Comparison of ENCODE assay signal across 14 cellular contexts in the genomic region with DNA sequence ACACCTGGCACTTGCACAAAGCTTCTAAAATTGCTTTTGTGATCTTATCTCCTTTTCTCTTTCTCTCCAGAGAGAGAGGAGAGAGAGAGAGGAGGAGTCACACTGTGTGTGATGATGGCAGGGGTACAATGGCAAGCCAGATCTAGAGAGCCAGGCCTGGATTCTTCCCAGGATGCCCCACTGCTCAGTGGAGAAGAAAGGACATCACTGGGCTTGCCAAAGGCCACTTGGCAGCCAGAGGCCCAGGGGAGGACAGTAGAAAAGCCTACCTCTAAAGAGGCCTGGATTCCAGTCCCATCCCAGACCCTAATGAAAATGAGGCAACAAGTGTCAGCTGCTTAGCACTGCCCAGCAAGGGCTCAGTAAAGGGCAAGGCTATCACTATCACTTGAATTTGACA. TPM values are rescaled to one million over a fixed set of nuclear protein-coding genes. Genes with fewer than 3 reads are reported as not detected.
A peak's percentile ranks its signal among the peaks of the same experiment; 100 is the strongest.
DNase-seq lines count a peak whose midpoint lies in the region; ATAC-seq and TF ChIP-seq lines count a peak whose summit lies in the region.
"Had no signal": no experiment of that assay in that cellular context is flagged by ENCODE, and none has a peak within 500 bp of the region (broad histone marks: within the 10 kb centered on the region; RNA-seq: fewer than 3 reads in every experiment).

No MANE protein-coding gene starts in this region.

- H3K23ac ChIP-seq in IMR-90 (ENCODE audit: low read depth, low read length): no peak overlapping the region

- no peaks in the 10 kb centered on the region for H3K27me3 Mint-ChIP-seq in activated CD4-positive, alpha-beta memory T cell treated with anti-CD3 and anti-CD28 coated beads for 36 hours
- no peaks in the 10 kb centered on the region for H3K27me3 Mint-ChIP-seq in activated T-helper 2 cell treated with anti-CD3 and anti-CD28 coated beads, Interferon-gamma antibody, Interleukin-2, Interleukin-4, amounts not matched to agents 10 μg/mL and 5 μg/mL and 100 μg/mL, durations not matched to agents 14 hours and 24 hours and 36 hours (ENCODE audit: low read depth)
- H3K27me3 Mint-ChIP-seq: stimulated activated naive CD8-positive, alpha-beta T cell treated with anti-CD3 and anti-CD28 coated beads, Interleukin-15, amount 100 ng/mL, for 72 hours had no signal

- peaks cover 12% of the 10 kb centered on the region for H3K4me1 Mint-ChIP-seq in activated CD4-positive, alpha-beta memory T cell treated with anti-CD3 and anti-CD28 coated beads for 36 hours (ENCODE audit: low read depth)
- H3K4me1 Mint-ChIP-seq in activated T-helper 2 cell treated with anti-CD3 and anti-CD28 coated beads, Interferon-gamma antibody, Interleukin-2, Interleukin-4, amounts not matched to agents 10 μg/mL and 5 μg/mL and 100 μg/mL, durations not matched to agents 14 hours and 24 hours and 36 hours (ENCODE audit: low read depth): peaks cover 10% of the 10 kb centered on the region

- DNase-seq in IMR-90: no peak
- peak; percentile 20 for DNase-seq in pons (ENCODE audit: low spot score)
- no peak for DNase-seq in activated CD4-positive, alpha-beta memory T cell treated with anti-CD3 and anti-CD28 coated beads for 36 hours
- DNase-seq in activated T-helper 2 cell treated with anti-CD3 and anti-CD28 coated beads, Interferon-gamma antibody, Interleukin-2, Interleukin-4, amounts not matched to agents 10 μg/mL and 5 μg/mL and 100 μg/mL, durations not matched to agents 14 hours and 24 hours and 36 hours (ENCODE audit: low spot score): no peak
- DNase-seq: glutamatergic neuron; MG63; NCI-H2029 treated with DMSO at 0.1 percent for 48 hours; ovary; stimulated activated naive CD8-positive, alpha-beta T cell treated with anti-CD3 and anti-CD28 coated beads, Interleukin-15, amount 100 ng/mL, for 72 hours had no signal

- peaks cover 45% of the 10 kb centered on the region for H3K36me3 ChIP-seq in IMR-90 (ENCODE audit: control insufficient read depth, insufficient read depth, low read length)
- H3K36me3 ChIP-seq: ovary had no signal

- H2BK20ac ChIP-seq in IMR-90 (ENCODE audit: low read depth, low read length): no peak overlapping the region

- H4K91ac ChIP-seq in IMR-90 (ENCODE audit: insufficient read depth, low read depth, low read length): no peak overlapping the region

- BruUV-seq in IMR-90 (replicated peaks; lab: Mats Ljungman, UMichigan): no TSS peak

- no peak overlapping the region for H4K8ac ChIP-seq in IMR-90 (ENCODE audit: low read depth in 2 of 2, low read length in 2 of 2)

- H2AFZ ChIP-seq in IMR-90 (replicated peaks; ENCODE audit: low read length, poor library complexity): no peak overlapping the region

- POLR2A ChIA-PET in IMR-90 (lab: Charles Lee; ENCODE audit: unreplicated experiment): no interaction called here
- POLR2A ChIA-PET in activated CD4-positive, alpha-beta memory T cell treated with anti-CD3 and anti-CD28 coated beads for 36 hours (lab: Charles Lee): no interaction called here

- H2BK15ac ChIP-seq in IMR-90 (ENCODE audit: low read depth, low read length): no peak overlapping the region

- H2BK5ac ChIP-seq in IMR-90 (ENCODE audit: low read depth, low read length, poor library complexity, severe bottlenecking): no peak overlapping the region

- no peak overlapping the region for H2AK5ac ChIP-seq in IMR-90 (ENCODE audit: low read depth, low read length)

- H3K27ac ChIP-seq in IMR-90 (ENCODE audit: insufficient read depth, low read length): no peak overlapping the region
- H3K27ac ChIP-seq: epithelial cell of prostate, ovary had no signal

- no peak overlapping the region for H3K56ac ChIP-seq in IMR-90 (ENCODE audit: extremely low read depth, insufficient read depth, low read length)

- H2BK120ac ChIP-seq in IMR-90 (ENCODE audit: low read depth, low read length): no peak overlapping the region

- TF ChIP-seq CTCF in IMR-90 (conservative IDR thresholded peaks at IDR 0.05; ENCODE audit: low read depth, low read length): no peak

- no peak overlapping the region for H3K4me2 ChIP-seq in IMR-90 (ENCODE audit: low read depth, low read length)

- H3K36me3 Mint-ChIP-seq in activated CD4-positive, alpha-beta memory T cell treated with anti-CD3 and anti-CD28 coated beads for 36 hours: peaks cover 51% of the 10 kb centered on the region
- H3K36me3 Mint-ChIP-seq in activated T-helper 2 cell treated with anti-CD3 and anti-CD28 coated beads, Interferon-gamma antibody, Interleukin-2, Interleukin-4, amounts not matched to agents 10 μg/mL and 5 μg/mL and 100 μg/mL, durations not matched to agents 14 hours and 24 hours and 36 hours (ENCODE audit: low read depth): peaks cover 63% of the 10 kb centered on the region

- 0 out of 2 replicates have a peak, but pooled peaks cover 2% of the 10 kb centered on the region for H4K20me1 ChIP-seq in IMR-90 (ENCODE audit: insufficient read depth, low read length)

- intact Hi-C loops in IMR-90 (cut with micrococcal nuclease): loop anchor here (5.0 kb wide), 1 partner anchor 346 kb away; no protein-coding TSS in a partner anchor
- intact Hi-C loops in activated CD4-positive, alpha-beta memory T cell treated with anti-CD3 and anti-CD28 coated beads for 36 hours (cut with micrococcal nuclease): loop anchor here (10.0 kb wide), 1 partner anchor 393 kb away; no protein-coding TSS in a partner anchor
- intact Hi-C loops in activated T-helper 2 cell treated with anti-CD3 and anti-CD28 coated beads, Interferon-gamma antibody, Interleukin-2, Interleukin-4, amounts not matched to agents 10 μg/mL and 5 μg/mL and 100 μg/mL, durations not matched to agents 14 hours and 24 hours and 36 hours (cut with micrococcal nuclease): loop anchor here (10.0 kb wide), 1 partner anchor 193 kb away; no protein-coding TSS in a partner anchor

- peak overlapping the region; percentile 38 for H2AK9ac ChIP-seq in IMR-90 (replicated peaks; ENCODE audit: low read depth, low read length, poor library complexity)

- H3K9me3 Mint-ChIP-seq in activated CD4-positive, alpha-beta memory T cell treated with anti-CD3 and anti-CD28 coated beads for 36 hours: no peaks in the 10 kb centered on the region
- H3K9me3 Mint-ChIP-seq in activated T-helper 2 cell treated with anti-CD3 and anti-CD28 coated beads, Interferon-gamma antibody, Interleukin-2, Interleukin-4, amounts not matched to agents 10 μg/mL and 5 μg/mL and 100 μg/mL, durations not matched to agents 14 hours and 24 hours and 36 hours: no peaks in the 10 kb centered on the region
- H3K9me3 Mint-ChIP-seq: stimulated activated naive CD8-positive, alpha-beta T cell treated with anti-CD3 and anti-CD28 coated beads, Interleukin-15, amount 100 ng/mL, for 72 hours; T-helper 1 cell treated with Interleukin-12 subunit alpha and Interleukin-12 subunit beta and Interleukin-4 antibody, amounts not matched to agents 30 μg/mL and 1 μg/mL, for 36 hours had no signal

- H3K9ac ChIP-seq in IMR-90 (ENCODE audit: low read depth, low read length): no peak overlapping the region

- no peak overlapping the region for H3K14ac ChIP-seq in IMR-90 (replicated peaks; ENCODE audit: low read depth, low read length)

- peaks cover 0 to 11% of the 10 kb centered on the region in 2 experiments; a peak in 2 of 4 replicates for H3K79me1 ChIP-seq in IMR-90 (ENCODE audit: low read depth in 1 of 2, low read length in 2 of 2)

- no peaks in the 10 kb centered on the region for H3K9me1 ChIP-seq in IMR-90 (ENCODE audit: insufficient read depth, low read length)

- no peak for TF ChIP-seq RAD21 in IMR-90 (IDR thresholded peaks at IDR 0.05; ENCODE audit: low read length)

- ATAC-seq in GM19023 (IDR thresholded peaks at IDR 0.05; ENCODE audit: unreplicated experiment): peak; percentile 27
- peak; percentile 7 for ATAC-seq in HG02623 (IDR thresholded peaks at IDR 0.05; ENCODE audit: unreplicated experiment)
- no peak for ATAC-seq in IMR-90 (ENCODE audit: low read depth)
- no peak for ATAC-seq in HG03439 (IDR thresholded peaks at IDR 0.05; ENCODE audit: unreplicated experiment)
- ATAC-seq: stimulated activated naive CD8-positive, alpha-beta T cell treated with anti-CD3 and anti-CD28 coated beads, Interleukin-15, amount 100 ng/mL, for 72 hours had no signal

- dilution Hi-C loops in IMR-90 (cut with HindIII; ENCODE audit: low sequenced_read_pairs, unreplicated experiment): no loop called here

- no peak overlapping the region for H3K27ac Mint-ChIP-seq in activated CD4-positive, alpha-beta memory T cell treated with anti-CD3 and anti-CD28 coated beads for 36 hours
- no peak overlapping the region for H3K27ac Mint-ChIP-seq in activated T-helper 2 cell treated with anti-CD3 and anti-CD28 coated beads, Interferon-gamma antibody, Interleukin-2, Interleukin-4, amounts not matched to agents 10 μg/mL and 5 μg/mL and 100 μg/mL, durations not matched to agents 14 hours and 24 hours and 36 hours
- H3K27ac Mint-ChIP-seq: stimulated activated naive CD8-positive, alpha-beta T cell treated with anti-CD3 and anti-CD28 coated beads, Interleukin-15, amount 100 ng/mL, for 72 hours; T-helper 1 cell treated with Interleukin-12 subunit alpha and Interleukin-12 subunit beta and Interleukin-4 antibody, amounts not matched to agents 30 μg/mL and 1 μg/mL, for 36 hours had no signal

- no peaks in the 10 kb centered on the region for H3K27me3 ChIP-seq in IMR-90 (ENCODE audit: control insufficient read depth, insufficient read depth, low read length)
- H3K27me3 ChIP-seq: MG63, ovary had no signal

- in situ Hi-C loops in IMR-90 (cut with MboI; ENCODE audit: low sequenced_read_pairs): loop anchor here (5.0 kb wide), 2 partner anchors 256 to 391 kb away; no protein-coding TSS in a partner anchor

- no peaks in the 10 kb centered on the region for H3K9me3 ChIP-seq in IMR-90 (ENCODE audit: control insufficient read depth, insufficient read depth, low read length)
- H3K9me3 ChIP-seq: MG63, ovary had no signal

- CTCF ChIA-PET in IMR-90 (lab: Yijun Ruan, JAX): interaction anchor here (0.6 to 0.8 kb wide), 2 partner anchors 104 to 257 kb away, joined by 3 to 6 read pairs; no protein-coding TSS in a partner anchor
- CTCF ChIA-PET in activated CD4-positive, alpha-beta memory T cell treated with anti-CD3 and anti-CD28 coated beads for 36 hours (lab: Charles Lee): interaction anchor here (0.7 to 1.6 kb wide), 5 partner anchors 8 to 134 kb away, joined by 3 to 4 read pairs (median 4); no protein-coding TSS in a partner anchor

- H4K5ac ChIP-seq in IMR-90 (ENCODE audit: low read depth, low read length): no peak overlapping the region

- peaks cover 6% of the 10 kb centered on the region for H3K4me1 ChIP-seq in IMR-90 (ENCODE audit: control insufficient read depth, insufficient read depth, low read length)

- H3K4me3 Mint-ChIP-seq in activated CD4-positive, alpha-beta memory T cell treated with anti-CD3 and anti-CD28 coated beads for 36 hours: no peak overlapping the region
- H3K4me3 Mint-ChIP-seq in activated T-helper 2 cell treated with anti-CD3 and anti-CD28 coated beads, Interferon-gamma antibody, Interleukin-2, Interleukin-4, amounts not matched to agents 10 μg/mL and 5 μg/mL and 100 μg/mL, durations not matched to agents 14 hours and 24 hours and 36 hours (ENCODE audit: low read depth): no peak overlapping the region
- H3K4me3 Mint-ChIP-seq: stimulated activated naive CD8-positive, alpha-beta T cell treated with anti-CD3 and anti-CD28 coated beads, Interleukin-15, amount 100 ng/mL, for 72 hours; T-helper 1 cell treated with Interleukin-12 subunit alpha and Interleukin-12 subunit beta and Interleukin-4 antibody, amounts not matched to agents 30 μg/mL and 1 μg/mL, for 36 hours had no signal

- no peak overlapping the region for H3K18ac ChIP-seq in IMR-90 (ENCODE audit: low read depth, low read length)

- no peak overlapping the region for H3K4ac ChIP-seq in IMR-90 (ENCODE audit: low read depth, low read length)

- H3K4me3 ChIP-seq in IMR-90 (ENCODE audit: insufficient read depth, low read depth, low read length): no peak overlapping the region
- H3K4me3 ChIP-seq: MG63, ovary had no signal

- no peak for TF ChIP-seq POLR2A in IMR-90 (IDR thresholded peaks at IDR 0.05; ENCODE audit: low read depth, low read length)

RNA-seq across cellular contexts. Expression of a gene that starts 41.8 kb away (rescaled TPM):
- total RNA-seq in IMR-90 (2012; rRNA removed): 136 and 164 TPM in 2 replicates
- polyA plus RNA-seq in IMR-90 (2012; rRNA removed): 311 and 378 TPM in 2 replicates
- 71.3 and 117 TPM in 2 replicates for polyA plus RNA-seq in IMR-90 (2012; cell fraction: cytosol; rRNA removed)
- 84.0 and 137 TPM in 2 replicates for polyA plus RNA-seq in IMR-90 (2012; cell fraction: nucleus; rRNA removed; ENCODE audit: low replicate concordance)
- 10 to 100 TPM; 66.4 to 66.6 TPM for total RNA-seq in activated CD4-positive, alpha-beta memory T cell treated with anti-CD3 and anti-CD28 coated beads for 36 hours
- total RNA-seq in activated T-helper 2 cell treated with anti-CD3 and anti-CD28 coated beads, Interferon-gamma antibody, Interleukin-2, Interleukin-4, amounts not matched to agents 10 μg/mL and 5 μg/mL and 100 μg/mL, durations not matched to agents 14 hours and 24 hours and 36 hours: 79.4 and 88.2 TPM in 2 replicates

Comparison
In these comparisons a context has a peak if more than half of its experiments do, and no peak if none do; other contexts are left out.
1. ATAC-seq: peak in GM19023 (single experiment) and HG02623 (single experiment); none in IMR-90 (single experiment) and HG03439 (single experiment).